In the genomic region with DNA sequence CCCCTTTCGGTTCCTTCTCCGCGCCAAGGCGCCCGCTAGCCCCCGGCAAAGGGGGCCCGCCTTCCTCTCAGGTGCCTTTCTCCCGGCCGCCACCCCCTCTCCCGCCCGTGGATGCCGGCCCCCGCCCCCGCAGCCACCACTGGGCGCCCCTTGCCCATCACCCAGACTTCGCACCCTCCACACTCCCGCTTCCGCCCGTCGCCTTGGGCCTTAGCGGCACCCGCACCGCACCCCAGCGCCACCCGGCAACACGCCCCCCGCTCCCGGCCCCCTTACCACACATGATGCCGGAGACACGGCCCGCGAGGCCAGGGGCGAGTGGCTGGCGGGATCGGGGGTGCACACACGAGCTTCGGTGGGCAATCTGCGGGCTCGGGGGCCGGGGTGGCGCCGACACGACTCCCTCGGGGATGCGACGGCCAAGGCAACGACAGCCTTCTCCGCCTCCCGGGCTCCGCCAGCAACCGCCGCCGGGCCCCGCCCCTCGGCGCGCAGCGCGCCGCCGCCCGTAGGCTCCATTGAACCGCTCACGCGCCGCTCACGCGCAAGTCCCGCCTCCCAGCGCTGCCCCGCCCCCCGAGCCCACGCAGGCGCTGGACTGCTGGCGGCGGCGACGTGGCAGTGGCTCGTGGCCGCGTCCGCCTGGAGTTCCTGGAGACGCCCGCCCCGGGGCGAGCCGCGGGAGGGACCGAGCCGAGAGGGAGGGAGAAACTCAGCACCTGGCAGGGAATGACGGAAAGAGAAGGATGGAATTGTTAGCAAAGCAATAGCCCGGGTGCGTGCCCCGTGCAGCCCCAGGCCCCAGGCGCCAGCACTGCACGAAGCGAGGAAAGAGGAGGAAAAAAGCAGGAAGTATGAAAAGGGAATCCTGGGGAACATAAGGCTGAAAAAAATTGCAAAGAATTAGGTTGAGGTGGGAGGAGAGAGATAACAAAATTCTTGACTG, we compare ENCODE assay signal across 1 cellular context.
TF ChIP-seq lines count a peak whose summit lies in the region.

TSS of gene GFPT1 (minus strand) at position 439 of the 946 bp plus-strand sequence. CDS start at position 283, 156 bp downstream.

TF ChIP-seq in HepG2, 621 proteins besides CTCF, POLR2A, EP300 and RAD21 (continued from another document and continues in another):
- TF ChIP-seq, protein P1, sequence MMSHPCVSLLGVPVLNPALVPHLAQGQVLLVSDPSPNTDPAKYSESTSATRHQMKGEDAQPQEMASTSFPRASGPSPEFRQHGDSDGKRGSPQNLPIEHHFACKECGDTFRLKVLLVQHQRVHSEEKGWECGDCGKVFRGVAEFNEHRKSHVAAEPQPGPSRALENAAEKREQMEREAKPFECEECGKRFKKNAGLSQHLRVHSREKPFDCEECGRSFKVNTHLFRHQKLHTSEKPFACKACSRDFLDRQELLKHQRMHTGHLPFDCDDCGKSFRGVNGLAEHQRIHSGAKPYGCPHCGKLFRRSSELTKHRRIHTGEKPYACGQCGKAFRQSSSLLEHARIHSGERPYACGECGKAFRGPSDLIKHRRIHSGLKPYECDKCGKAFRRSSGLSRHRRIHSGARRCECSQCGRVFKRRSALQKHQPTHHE (CRISPR knock-in tag; IDR thresholded peaks at IDR 0.05; ENCODE audit: borderline replicate concordance) = peak; percentile 69
- TF ChIP-seq, protein P2, sequence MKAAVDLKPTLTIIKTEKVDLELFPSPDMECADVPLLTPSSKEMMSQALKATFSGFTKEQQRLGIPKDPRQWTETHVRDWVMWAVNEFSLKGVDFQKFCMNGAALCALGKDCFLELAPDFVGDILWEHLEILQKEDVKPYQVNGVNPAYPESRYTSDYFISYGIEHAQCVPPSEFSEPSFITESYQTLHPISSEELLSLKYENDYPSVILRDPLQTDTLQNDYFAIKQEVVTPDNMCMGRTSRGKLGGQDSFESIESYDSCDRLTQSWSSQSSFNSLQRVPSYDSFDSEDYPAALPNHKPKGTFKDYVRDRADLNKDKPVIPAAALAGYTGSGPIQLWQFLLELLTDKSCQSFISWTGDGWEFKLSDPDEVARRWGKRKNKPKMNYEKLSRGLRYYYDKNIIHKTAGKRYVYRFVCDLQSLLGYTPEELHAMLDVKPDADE (CRISPR knock-in tag; IDR thresholded peaks at IDR 0.05) = 0 out of 2 replicates have a peak, but pooled peaks have one; percentile 14
- TF ChIP-seq THRA (CRISPR knock-in tag; IDR thresholded peaks at IDR 0.05; ENCODE audit: borderline replicate concordance) (peak; percentile 65; the same call in 1 of the 2 replicates), ZNF180 (CRISPR knock-in tag; IDR thresholded peaks at IDR 0.05; ENCODE audit: borderline replicate concordance, low read depth) (peak; percentile 69), SALL1 (CRISPR knock-in tag; IDR thresholded peaks at IDR 0.05) (peak; percentile 87), EHMT2 (IDR thresholded peaks at IDR 0.05; ENCODE audit: borderline replicate concordance, low read depth, low read length) (no peak), GLI4 (CRISPR knock-in tag; IDR thresholded peaks at IDR 0.05; ENCODE audit: borderline replicate concordance) (peak; percentile 46; the same call in 1 of the 2 replicates), ZNF34 (CRISPR knock-in tag; IDR thresholded peaks at IDR 0.05; ENCODE audit: borderline replicate concordance) (peak; percentile 96), DMTF1 (CRISPR knock-in tag; IDR thresholded peaks at IDR 0.05) (no peak), HINFP (CRISPR knock-in tag; IDR thresholded peaks at IDR 0.05; ENCODE audit: low read depth) (peak; percentile 98), DRAP1 (CRISPR knock-in tag; IDR thresholded peaks at IDR 0.05) (peak; percentile 54), ZNF646 (CRISPR knock-in tag; IDR thresholded peaks at IDR 0.05) (no peak), ZNF33B (CRISPR knock-in tag; IDR thresholded peaks at IDR 0.05) (peak; percentile 95), ZKSCAN5 (CRISPR knock-in tag; IDR thresholded peaks at IDR 0.05) (0 out of 2 replicates have a peak, but pooled peaks have one; percentile 11), ZNF589 (CRISPR knock-in tag; conservative IDR thresholded peaks at IDR 0.05) (peak; percentile 97), ZNF280B (CRISPR knock-in tag; IDR thresholded peaks at IDR 0.05; ENCODE audit: borderline replicate concordance) (peak; percentile 63; the same call in 1 of the 2 replicates), MLX (CRISPR knock-in tag; IDR thresholded peaks at IDR 0.05) (peak; percentile 91), ZNF570 (CRISPR knock-in tag; IDR thresholded peaks at IDR 0.05; ENCODE audit: borderline replicate concordance) (0 out of 2 replicates have a peak, but pooled peaks have one; percentile 71), HHEX (CRISPR knock-in tag; IDR thresholded peaks at IDR 0.05) (no peak), MBNL3 (CRISPR knock-in tag; conservative IDR thresholded peaks at IDR 0.05) (no peak), PTBP1 (IDR thresholded peaks at IDR 0.05; ENCODE audit: low read depth, low read length, poor library complexity, severe bottlenecking) (peak; percentile 70), ZNF33A (CRISPR knock-in tag; IDR thresholded peaks at IDR 0.05; ENCODE audit: borderline replicate concordance) (0 out of 2 replicates have a peak, but pooled peaks have one; percentile 46), TRIM24 (CRISPR knock-in tag; IDR thresholded peaks at IDR 0.05) (no peak), ZNF615 (CRISPR knock-in tag; IDR thresholded peaks at IDR 0.05; ENCODE audit: borderline replicate concordance) (no peak)
- TF ChIP-seq, protein P3, sequence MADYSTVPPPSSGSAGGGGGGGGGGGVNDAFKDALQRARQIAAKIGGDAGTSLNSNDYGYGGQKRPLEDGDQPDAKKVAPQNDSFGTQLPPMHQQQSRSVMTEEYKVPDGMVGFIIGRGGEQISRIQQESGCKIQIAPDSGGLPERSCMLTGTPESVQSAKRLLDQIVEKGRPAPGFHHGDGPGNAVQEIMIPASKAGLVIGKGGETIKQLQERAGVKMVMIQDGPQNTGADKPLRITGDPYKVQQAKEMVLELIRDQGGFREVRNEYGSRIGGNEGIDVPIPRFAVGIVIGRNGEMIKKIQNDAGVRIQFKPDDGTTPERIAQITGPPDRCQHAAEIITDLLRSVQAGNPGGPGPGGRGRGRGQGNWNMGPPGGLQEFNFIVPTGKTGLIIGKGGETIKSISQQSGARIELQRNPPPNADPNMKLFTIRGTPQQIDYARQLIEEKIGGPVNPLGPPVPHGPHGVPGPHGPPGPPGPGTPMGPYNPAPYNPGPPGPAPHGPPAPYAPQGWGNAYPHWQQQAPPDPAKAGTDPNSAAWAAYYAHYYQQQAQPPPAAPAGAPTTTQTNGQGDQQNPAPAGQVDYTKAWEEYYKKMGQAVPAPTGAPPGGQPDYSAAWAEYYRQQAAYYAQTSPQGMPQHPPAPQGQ (CRISPR knock-in tag; IDR thresholded peaks at IDR 0.05; ENCODE audit: borderline replicate concordance) = 0 out of 2 replicates have a peak, but pooled peaks have one; percentile 58
- TF ChIP-seq, protein P4, sequence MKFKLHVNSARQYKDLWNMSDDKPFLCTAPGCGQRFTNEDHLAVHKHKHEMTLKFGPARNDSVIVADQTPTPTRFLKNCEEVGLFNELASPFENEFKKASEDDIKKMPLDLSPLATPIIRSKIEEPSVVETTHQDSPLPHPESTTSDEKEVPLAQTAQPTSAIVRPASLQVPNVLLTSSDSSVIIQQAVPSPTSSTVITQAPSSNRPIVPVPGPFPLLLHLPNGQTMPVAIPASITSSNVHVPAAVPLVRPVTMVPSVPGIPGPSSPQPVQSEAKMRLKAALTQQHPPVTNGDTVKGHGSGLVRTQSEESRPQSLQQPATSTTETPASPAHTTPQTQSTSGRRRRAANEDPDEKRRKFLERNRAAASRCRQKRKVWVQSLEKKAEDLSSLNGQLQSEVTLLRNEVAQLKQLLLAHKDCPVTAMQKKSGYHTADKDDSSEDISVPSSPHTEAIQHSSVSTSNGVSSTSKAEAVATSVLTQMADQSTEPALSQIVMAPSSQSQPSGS (CRISPR knock-in tag; IDR thresholded peaks at IDR 0.05) = 0 out of 2 replicates have a peak, but pooled peaks have one; percentile 21
